1 cellular context compared by ENCODE assay signal in the genomic region with DNA sequence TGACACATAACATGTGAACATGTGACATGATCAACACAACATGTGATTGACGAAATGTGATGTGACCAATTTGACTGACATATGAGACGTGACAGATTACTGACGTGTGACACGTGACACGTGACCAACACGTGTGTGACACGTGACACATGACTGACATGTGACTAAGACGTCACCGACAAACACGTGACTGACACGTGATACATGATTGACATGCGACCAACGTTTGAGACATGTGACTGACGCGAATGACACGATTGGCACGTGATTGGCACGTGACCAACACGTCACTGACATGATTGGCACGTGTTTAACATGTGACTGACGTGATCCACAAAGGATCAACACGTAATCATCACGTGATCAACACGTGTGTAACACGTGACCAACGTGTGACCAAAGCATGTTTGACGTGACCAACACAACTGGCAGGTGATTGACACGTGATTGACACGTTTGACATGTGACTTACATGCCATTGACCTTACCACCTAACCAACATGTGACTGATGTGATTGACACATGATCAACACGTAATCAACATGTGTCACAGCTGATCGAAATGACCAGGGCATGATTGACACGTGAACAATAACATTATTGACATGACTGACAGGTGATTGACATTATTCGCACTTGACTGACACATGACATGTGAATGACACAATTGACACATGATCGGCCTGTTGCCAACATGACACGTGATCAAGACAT.
TF ChIP-seq lines count a peak whose summit lies in the region.

No MANE protein-coding gene starts in this region.

TF ChIP-seq in K562, 482 proteins besides CTCF, POLR2A, EP300 and RAD21 (continues in another document):
- TF ChIP-seq, protein P1, sequence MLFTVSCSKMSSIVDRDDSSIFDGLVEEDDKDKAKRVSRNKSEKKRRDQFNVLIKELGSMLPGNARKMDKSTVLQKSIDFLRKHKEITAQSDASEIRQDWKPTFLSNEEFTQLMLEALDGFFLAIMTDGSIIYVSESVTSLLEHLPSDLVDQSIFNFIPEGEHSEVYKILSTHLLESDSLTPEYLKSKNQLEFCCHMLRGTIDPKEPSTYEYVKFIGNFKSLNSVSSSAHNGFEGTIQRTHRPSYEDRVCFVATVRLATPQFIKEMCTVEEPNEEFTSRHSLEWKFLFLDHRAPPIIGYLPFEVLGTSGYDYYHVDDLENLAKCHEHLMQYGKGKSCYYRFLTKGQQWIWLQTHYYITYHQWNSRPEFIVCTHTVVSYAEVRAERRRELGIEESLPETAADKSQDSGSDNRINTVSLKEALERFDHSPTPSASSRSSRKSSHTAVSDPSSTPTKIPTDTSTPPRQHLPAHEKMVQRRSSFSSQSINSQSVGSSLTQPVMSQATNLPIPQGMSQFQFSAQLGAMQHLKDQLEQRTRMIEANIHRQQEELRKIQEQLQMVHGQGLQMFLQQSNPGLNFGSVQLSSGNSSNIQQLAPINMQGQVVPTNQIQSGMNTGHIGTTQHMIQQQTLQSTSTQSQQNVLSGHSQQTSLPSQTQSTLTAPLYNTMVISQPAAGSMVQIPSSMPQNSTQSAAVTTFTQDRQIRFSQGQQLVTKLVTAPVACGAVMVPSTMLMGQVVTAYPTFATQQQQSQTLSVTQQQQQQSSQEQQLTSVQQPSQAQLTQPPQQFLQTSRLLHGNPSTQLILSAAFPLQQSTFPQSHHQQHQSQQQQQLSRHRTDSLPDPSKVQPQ (CRISPR knock-in tag; IDR thresholded peaks at IDR 0.05; ENCODE audit: borderline replicate concordance): no peak
- TF ChIP-seq ZZZ3 (IDR thresholded peaks at IDR 0.05) (no peak), NR2F6 (CRISPR knock-in tag; IDR thresholded peaks at IDR 0.05) (peak; percentile 49; the same call in 1 of the 2 replicates), HDAC3 (IDR thresholded peaks at IDR 0.05; ENCODE audit: borderline replicate concordance, partially characterized antibody) (no peak), TOE1 (IDR thresholded peaks at IDR 0.05; ENCODE audit: borderline replicate concordance) (no peak), TOE1 (CRISPR knock-in tag; IDR thresholded peaks at IDR 0.05; ENCODE audit: borderline replicate concordance, low read depth) (peak; percentile 75; the same call in 1 of the 2 replicates), TAF1 (IDR thresholded peaks at IDR 0.05; ENCODE audit: control insufficient read depth, extremely low read depth, insufficient read depth, low read length, severe bottlenecking) (no peak), STAT5A (IDR thresholded peaks at IDR 0.05; ENCODE audit: borderline replicate concordance, low read length) (no peak), NR2C2 (CRISPR knock-in tag; IDR thresholded peaks at IDR 0.05) (peak; percentile 59; the same call in 1 of the 2 replicates), NR2C2 (tag; IDR thresholded peaks at IDR 0.05) (no peak), ZNF780A (CRISPR knock-in tag; IDR thresholded peaks at IDR 0.05) (no peak), ZNF830 (CRISPR knock-in tag; IDR thresholded peaks at IDR 0.05) (no peak), YY1 (IDR thresholded peaks at IDR 0.05; ENCODE audit: borderline replicate concordance in 1 of 3, control insufficient read depth in 1 of 3, extremely low read depth in 1 of 3, insufficient read depth in 3 of 3, insufficient read length in 1 of 3, insufficient replicate concordance in 2 of 3, low read depth in 1 of 3, low read length in 2 of 3) (no peak), CHD1 (IDR thresholded peaks at IDR 0.05; ENCODE audit: low read length) (no peak), BRCA1 (IDR thresholded peaks at IDR 0.05) (no peak), BRCA1 (CRISPR knock-in tag; IDR thresholded peaks at IDR 0.05) (0 out of 2 replicates have a peak, but pooled peaks have one; percentile 25), SLC30A9 (CRISPR knock-in tag; IDR thresholded peaks at IDR 0.05) (0 out of 2 replicates have a peak, but pooled peaks have one; percentile 49), WHSC1 (IDR thresholded peaks at IDR 0.05; ENCODE audit: low read length) (no peak), MEIS2 (IDR thresholded peaks at IDR 0.05; ENCODE audit: partially characterized antibody) (peak; percentile 59), SRSF1 (IDR thresholded peaks at IDR 0.05; ENCODE audit: low read depth, low read length) (no peak), ZNF232 (CRISPR knock-in tag; IDR thresholded peaks at IDR 0.05) (no peak), GABPB1 (CRISPR knock-in tag; IDR thresholded peaks at IDR 0.05) (no peak), ZNF589 (CRISPR knock-in tag; IDR thresholded peaks at IDR 0.05; ENCODE audit: low read depth) (no peak), FUS (optimal IDR thresholded peaks at IDR 0.05; ENCODE audit: low read depth, low read length) (no peak), LARP7 (IDR thresholded peaks at IDR 0.05) (no peak)
- TF ChIP-seq, protein P2, sequence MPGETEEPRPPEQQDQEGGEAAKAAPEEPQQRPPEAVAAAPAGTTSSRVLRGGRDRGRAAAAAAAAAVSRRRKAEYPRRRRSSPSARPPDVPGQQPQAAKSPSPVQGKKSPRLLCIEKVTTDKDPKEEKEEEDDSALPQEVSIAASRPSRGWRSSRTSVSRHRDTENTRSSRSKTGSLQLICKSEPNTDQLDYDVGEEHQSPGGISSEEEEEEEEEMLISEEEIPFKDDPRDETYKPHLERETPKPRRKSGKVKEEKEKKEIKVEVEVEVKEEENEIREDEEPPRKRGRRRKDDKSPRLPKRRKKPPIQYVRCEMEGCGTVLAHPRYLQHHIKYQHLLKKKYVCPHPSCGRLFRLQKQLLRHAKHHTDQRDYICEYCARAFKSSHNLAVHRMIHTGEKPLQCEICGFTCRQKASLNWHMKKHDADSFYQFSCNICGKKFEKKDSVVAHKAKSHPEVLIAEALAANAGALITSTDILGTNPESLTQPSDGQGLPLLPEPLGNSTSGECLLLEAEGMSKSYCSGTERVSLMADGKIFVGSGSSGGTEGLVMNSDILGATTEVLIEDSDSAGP (CRISPR knock-in tag; IDR thresholded peaks at IDR 0.05): peak; percentile 59; the same call in 1 of the 2 replicates
- TF ChIP-seq, protein P3, sequence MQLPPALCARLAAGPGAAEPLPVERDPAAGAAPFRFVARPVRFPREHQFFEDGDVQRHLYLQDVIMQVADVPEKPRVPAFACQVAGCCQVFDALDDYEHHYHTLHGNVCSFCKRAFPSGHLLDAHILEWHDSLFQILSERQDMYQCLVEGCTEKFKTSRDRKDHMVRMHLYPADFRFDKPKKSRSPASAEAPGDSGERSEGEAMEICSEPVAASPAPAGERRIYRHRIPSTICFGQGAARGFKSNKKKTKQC (CRISPR knock-in tag; IDR thresholded peaks at IDR 0.05): peak; percentile 34; the same call in 1 of the 2 replicates
- TF ChIP-seq, protein P4, sequence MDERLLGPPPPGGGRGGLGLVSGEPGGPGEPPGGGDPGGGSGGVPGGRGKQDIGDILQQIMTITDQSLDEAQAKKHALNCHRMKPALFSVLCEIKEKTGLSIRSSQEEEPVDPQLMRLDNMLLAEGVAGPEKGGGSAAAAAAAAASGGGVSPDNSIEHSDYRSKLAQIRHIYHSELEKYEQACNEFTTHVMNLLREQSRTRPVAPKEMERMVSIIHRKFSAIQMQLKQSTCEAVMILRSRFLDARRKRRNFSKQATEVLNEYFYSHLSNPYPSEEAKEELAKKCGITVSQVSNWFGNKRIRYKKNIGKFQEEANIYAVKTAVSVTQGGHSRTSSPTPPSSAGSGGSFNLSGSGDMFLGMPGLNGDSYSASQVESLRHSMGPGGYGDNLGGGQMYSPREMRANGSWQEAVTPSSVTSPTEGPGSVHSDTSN (CRISPR knock-in tag; IDR thresholded peaks at IDR 0.05; ENCODE audit: low read depth): no peak
- TF ChIP-seq, protein P4 (tag; conservative IDR thresholded peaks at IDR 0.05; ENCODE audit: low read depth): no peak
- TF ChIP-seq, protein P5, sequence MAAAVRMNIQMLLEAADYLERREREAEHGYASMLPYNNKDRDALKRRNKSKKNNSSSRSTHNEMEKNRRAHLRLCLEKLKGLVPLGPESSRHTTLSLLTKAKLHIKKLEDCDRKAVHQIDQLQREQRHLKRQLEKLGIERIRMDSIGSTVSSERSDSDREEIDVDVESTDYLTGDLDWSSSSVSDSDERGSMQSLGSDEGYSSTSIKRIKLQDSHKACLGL (CRISPR knock-in tag; IDR thresholded peaks at IDR 0.05; ENCODE audit: borderline replicate concordance, poor library complexity, severe bottlenecking): no peak
- TF ChIP-seq, protein P6, sequence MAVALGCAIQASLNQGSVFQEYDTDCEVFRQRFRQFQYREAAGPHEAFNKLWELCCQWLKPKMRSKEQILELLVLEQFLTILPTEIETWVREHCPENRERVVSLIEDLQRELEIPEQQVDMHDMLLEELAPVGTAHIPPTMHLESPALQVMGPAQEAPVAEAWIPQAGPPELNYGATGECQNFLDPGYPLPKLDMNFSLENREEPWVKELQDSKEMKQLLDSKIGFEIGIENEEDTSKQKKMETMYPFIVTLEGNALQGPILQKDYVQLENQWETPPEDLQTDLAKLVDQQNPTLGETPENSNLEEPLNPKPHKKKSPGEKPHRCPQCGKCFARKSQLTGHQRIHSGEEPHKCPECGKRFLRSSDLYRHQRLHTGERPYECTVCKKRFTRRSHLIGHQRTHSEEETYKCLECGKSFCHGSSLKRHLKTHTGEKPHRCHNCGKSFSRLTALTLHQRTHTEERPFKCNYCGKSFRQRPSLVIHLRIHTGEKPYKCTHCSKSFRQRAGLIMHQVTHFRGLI (CRISPR knock-in tag; IDR thresholded peaks at IDR 0.05): 0 out of 2 replicates have a peak, but pooled peaks have one; percentile 38
- TF ChIP-seq, protein P7, sequence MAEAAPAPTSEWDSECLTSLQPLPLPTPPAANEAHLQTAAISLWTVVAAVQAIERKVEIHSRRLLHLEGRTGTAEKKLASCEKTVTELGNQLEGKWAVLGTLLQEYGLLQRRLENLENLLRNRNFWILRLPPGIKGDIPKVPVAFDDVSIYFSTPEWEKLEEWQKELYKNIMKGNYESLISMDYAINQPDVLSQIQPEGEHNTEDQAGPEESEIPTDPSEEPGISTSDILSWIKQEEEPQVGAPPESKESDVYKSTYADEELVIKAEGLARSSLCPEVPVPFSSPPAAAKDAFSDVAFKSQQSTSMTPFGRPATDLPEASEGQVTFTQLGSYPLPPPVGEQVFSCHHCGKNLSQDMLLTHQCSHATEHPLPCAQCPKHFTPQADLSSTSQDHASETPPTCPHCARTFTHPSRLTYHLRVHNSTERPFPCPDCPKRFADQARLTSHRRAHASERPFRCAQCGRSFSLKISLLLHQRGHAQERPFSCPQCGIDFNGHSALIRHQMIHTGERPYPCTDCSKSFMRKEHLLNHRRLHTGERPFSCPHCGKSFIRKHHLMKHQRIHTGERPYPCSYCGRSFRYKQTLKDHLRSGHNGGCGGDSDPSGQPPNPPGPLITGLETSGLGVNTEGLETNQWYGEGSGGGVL (CRISPR knock-in tag; IDR thresholded peaks at IDR 0.05): no peak
- TF ChIP-seq, protein P8, sequence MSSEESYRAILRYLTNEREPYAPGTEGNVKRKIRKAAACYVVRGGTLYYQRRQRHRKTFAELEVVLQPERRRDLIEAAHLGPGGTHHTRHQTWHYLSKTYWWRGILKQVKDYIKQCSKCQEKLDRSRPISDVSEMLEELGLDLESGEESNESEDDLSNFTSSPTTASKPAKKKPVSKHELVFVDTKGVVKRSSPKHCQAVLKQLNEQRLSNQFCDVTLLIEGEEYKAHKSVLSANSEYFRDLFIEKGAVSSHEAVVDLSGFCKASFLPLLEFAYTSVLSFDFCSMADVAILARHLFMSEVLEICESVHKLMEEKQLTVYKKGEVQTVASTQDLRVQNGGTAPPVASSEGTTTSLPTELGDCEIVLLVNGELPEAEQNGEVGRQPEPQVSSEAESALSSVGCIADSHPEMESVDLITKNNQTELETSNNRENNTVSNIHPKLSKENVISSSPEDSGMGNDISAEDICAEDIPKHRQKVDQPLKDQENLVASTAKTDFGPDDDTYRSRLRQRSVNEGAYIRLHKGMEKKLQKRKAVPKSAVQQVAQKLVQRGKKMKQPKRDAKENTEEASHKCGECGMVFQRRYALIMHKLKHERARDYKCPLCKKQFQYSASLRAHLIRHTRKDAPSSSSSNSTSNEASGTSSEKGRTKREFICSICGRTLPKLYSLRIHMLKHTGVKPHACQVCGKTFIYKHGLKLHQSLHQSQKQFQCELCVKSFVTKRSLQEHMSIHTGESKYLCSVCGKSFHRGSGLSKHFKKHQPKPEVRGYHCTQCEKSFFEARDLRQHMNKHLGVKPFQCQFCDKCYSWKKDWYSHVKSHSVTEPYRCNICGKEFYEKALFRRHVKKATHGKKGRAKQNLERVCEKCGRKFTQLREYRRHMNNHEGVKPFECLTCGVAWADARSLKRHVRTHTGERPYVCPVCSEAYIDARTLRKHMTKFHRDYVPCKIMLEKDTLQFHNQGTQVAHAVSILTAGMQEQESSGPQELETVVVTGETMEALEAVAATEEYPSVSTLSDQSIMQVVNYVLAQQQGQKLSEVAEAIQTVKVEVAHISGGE (CRISPR knock-in tag; IDR thresholded peaks at IDR 0.05): peak in 1 of 3 experiments; percentile 65; a peak in 1 of 6 replicates
- TF ChIP-seq, protein P9, sequence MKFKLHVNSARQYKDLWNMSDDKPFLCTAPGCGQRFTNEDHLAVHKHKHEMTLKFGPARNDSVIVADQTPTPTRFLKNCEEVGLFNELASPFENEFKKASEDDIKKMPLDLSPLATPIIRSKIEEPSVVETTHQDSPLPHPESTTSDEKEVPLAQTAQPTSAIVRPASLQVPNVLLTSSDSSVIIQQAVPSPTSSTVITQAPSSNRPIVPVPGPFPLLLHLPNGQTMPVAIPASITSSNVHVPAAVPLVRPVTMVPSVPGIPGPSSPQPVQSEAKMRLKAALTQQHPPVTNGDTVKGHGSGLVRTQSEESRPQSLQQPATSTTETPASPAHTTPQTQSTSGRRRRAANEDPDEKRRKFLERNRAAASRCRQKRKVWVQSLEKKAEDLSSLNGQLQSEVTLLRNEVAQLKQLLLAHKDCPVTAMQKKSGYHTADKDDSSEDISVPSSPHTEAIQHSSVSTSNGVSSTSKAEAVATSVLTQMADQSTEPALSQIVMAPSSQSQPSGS (CRISPR knock-in tag; IDR thresholded peaks at IDR 0.05): no peak
- TF ChIP-seq, protein P10, sequence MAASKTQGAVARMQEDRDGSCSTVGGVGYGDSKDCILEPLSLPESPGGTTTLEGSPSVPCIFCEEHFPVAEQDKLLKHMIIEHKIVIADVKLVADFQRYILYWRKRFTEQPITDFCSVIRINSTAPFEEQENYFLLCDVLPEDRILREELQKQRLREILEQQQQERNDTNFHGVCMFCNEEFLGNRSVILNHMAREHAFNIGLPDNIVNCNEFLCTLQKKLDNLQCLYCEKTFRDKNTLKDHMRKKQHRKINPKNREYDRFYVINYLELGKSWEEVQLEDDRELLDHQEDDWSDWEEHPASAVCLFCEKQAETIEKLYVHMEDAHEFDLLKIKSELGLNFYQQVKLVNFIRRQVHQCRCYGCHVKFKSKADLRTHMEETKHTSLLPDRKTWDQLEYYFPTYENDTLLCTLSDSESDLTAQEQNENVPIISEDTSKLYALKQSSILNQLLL (CRISPR knock-in tag; IDR thresholded peaks at IDR 0.05; ENCODE audit: borderline replicate concordance): peak; percentile 97
